Comparison of ENCODE assay signal across 34 cellular contexts in genomic region chr19:51889934-51890333, GRCh38.
"Had no signal": no experiment of that assay in that cellular context is flagged by ENCODE, and none has a peak within 500 bp of the region (broad histone marks: within the 10 kb centered on the region; RNA-seq: fewer than 3 reads in every experiment).

No MANE protein-coding gene starts in this region.

- H3K27me3 ChIP-seq: brain microvascular endothelial cell, colonic mucosa, esophagus squamous epithelium, gastroesophageal sphincter, heart right ventricle, hepatocyte had no signal

- H3K27ac ChIP-seq: brain microvascular endothelial cell, colonic mucosa, epithelial cell of prostate, esophagus squamous epithelium, gastroesophageal sphincter, heart right ventricle, hepatocyte, WERI-Rb-1 had no signal

- H3K27me3 Mint-ChIP-seq: activated B cell treated with CpG ODN at 0.5 μM for 24 hours; activated CD4-positive, alpha-beta memory T cell treated with anti-CD3 and anti-CD28 coated beads for 36 hours; activated CD4-positive, alpha-beta T cell treated with anti-CD3 and anti-CD28 coated beads for 36 hours; activated CD4-positive, alpha-beta T cell treated with anti-CD3 and anti-CD28 coated beads, Interleukin-2, amount 10 ng/mL, durations not matched to agents 24 days and 14 days; activated CD8-positive, alpha-beta memory T cell treated with anti-CD3 and anti-CD28 coated beads, Interleukin-2, amount 10 ng/mL, durations not matched to agents 7 days and 5 days; activated naive CD4-positive, alpha-beta T cell treated with anti-CD3 and anti-CD28 coated beads, Interleukin-2, amount 50 U/mL, for 24 hours; activated naive CD8-positive, alpha-beta T cell treated with anti-CD3 and anti-CD28 coated beads, Interleukin-2, amount 10 ng/mL, durations not matched to agents 7 days and 5 days; T-helper 17 cell had no signal

- ATAC-seq: activated CD4-positive, alpha-beta T cell treated with anti-CD3 and anti-CD28 coated beads for 36 hours; activated CD8-positive, alpha-beta memory T cell treated with anti-CD3 and anti-CD28 coated beads, Interleukin-2, amount 10 ng/mL, durations not matched to agents 7 days and 5 days; activated CD8-positive, alpha-beta T cell treated with anti-CD3 and anti-CD28 coated beads, Interleukin-2, amount 10 ng/mL, durations not matched to agents 7 days and 5 days; gastroesophageal sphincter; heart right ventricle; T-helper 17 cell had no signal

- H3K4me2 ChIP-seq: hepatocyte had no signal

- H3K4me3 ChIP-seq: colonic mucosa, gastroesophageal sphincter, heart right ventricle, hepatocyte had no signal

- H3K27ac Mint-ChIP-seq: activated B cell treated with CpG ODN at 0.5 μM for 24 hours; activated CD4-positive, alpha-beta memory T cell treated with anti-CD3 and anti-CD28 coated beads for 36 hours; activated CD4-positive, alpha-beta T cell treated with anti-CD3 and anti-CD28 coated beads for 36 hours; activated CD4-positive, alpha-beta T cell treated with anti-CD3 and anti-CD28 coated beads, Interleukin-2, amount 10 ng/mL, durations not matched to agents 24 days and 14 days; activated CD8-positive, alpha-beta memory T cell treated with anti-CD3 and anti-CD28 coated beads, Interleukin-2, amount 10 ng/mL, durations not matched to agents 7 days and 5 days; activated CD8-positive, alpha-beta T cell treated with anti-CD3 and anti-CD28 coated beads, Interleukin-2, amount 10 ng/mL, durations not matched to agents 7 days and 5 days; activated naive CD4-positive, alpha-beta T cell treated with anti-CD3 and anti-CD28 coated beads, Interleukin-2, amount 50 U/mL, for 24 hours; activated naive CD8-positive, alpha-beta T cell treated with anti-CD3 and anti-CD28 coated beads, Interleukin-2, amount 10 ng/mL, durations not matched to agents 7 days and 5 days; activated T-helper 1 cell treated with anti-CD3 and anti-CD28 coated beads, Interleukin-12 subunit alpha, Interleukin-12 subunit beta, Interleukin-2, Interleukin-4 antibody, amounts not matched to agents 30 ng/mL and 10 ng/mL and 1 ng/mL, durations not matched to agents 14 hours and 24 hours and 36 hours; activated T-helper 2 cell treated with anti-CD3 and anti-CD28 coated beads, Interferon-gamma antibody, Interleukin-2, Interleukin-4, amounts not matched to agents 10 μg/mL and 5 μg/mL and 100 μg/mL, durations not matched to agents 14 hours and 24 hours and 36 hours; T-helper 17 cell; T-helper 2 cell treated with Interferon-gamma antibody and Interleukin-4, amounts not matched to agents 5 μg/mL and 100 μg/mL, for 36 hours had no signal

- H3K4me3 Mint-ChIP-seq: activated B cell treated with CpG ODN at 0.5 μM for 24 hours; activated CD4-positive, alpha-beta memory T cell treated with anti-CD3 and anti-CD28 coated beads for 36 hours; activated CD4-positive, alpha-beta T cell treated with anti-CD3 and anti-CD28 coated beads for 36 hours; activated CD4-positive, alpha-beta T cell treated with anti-CD3 and anti-CD28 coated beads, Interleukin-2, amount 10 ng/mL, durations not matched to agents 24 days and 14 days; activated CD8-positive, alpha-beta memory T cell treated with anti-CD3 and anti-CD28 coated beads, Interleukin-2, amount 10 ng/mL, durations not matched to agents 7 days and 5 days; activated CD8-positive, alpha-beta T cell treated with anti-CD3 and anti-CD28 coated beads, Interleukin-2, amount 10 ng/mL, durations not matched to agents 7 days and 5 days; activated naive CD4-positive, alpha-beta T cell treated with anti-CD3 and anti-CD28 coated beads for 36 hours; activated naive CD4-positive, alpha-beta T cell treated with anti-CD3 and anti-CD28 coated beads, Interleukin-2, amount 50 U/mL, for 24 hours; activated naive CD8-positive, alpha-beta T cell treated with anti-CD3 and anti-CD28 coated beads, Interleukin-2, amount 10 ng/mL, durations not matched to agents 7 days and 5 days; activated T-helper 1 cell treated with anti-CD3 and anti-CD28 coated beads, Interleukin-12 subunit alpha, Interleukin-12 subunit beta, Interleukin-2, Interleukin-4 antibody, amounts not matched to agents 30 ng/mL and 10 ng/mL and 1 ng/mL, durations not matched to agents 14 hours and 24 hours and 36 hours; T-helper 17 cell; T-helper 2 cell treated with Interferon-gamma antibody and Interleukin-4, amounts not matched to agents 5 μg/mL and 100 μg/mL, for 36 hours had no signal

- DNase-seq: activated B cell treated with CpG ODN at 0.5 μM for 24 hours; activated CD4-positive, alpha-beta memory T cell treated with anti-CD3 and anti-CD28 coated beads for 36 hours; activated CD4-positive, alpha-beta T cell treated with anti-CD3 and anti-CD28 coated beads for 36 hours; activated CD4-positive, alpha-beta T cell treated with anti-CD3 and anti-CD28 coated beads, Interleukin-2, amount 10 ng/mL, durations not matched to agents 24 days and 14 days; activated CD4-positive, CD25-positive, alpha-beta regulatory T cell treated with anti-CD3 and anti-CD28 coated beads, Interleukin-2, amount 50 U/mL, for 72 hours; activated CD8-positive, alpha-beta memory T cell treated with anti-CD3 and anti-CD28 coated beads, Interleukin-2, amount 10 ng/mL, durations not matched to agents 7 days and 5 days; activated CD8-positive, alpha-beta memory T cell treated with anti-CD3 and anti-CD28 coated beads, Interleukin-2, amount 50 U/mL, for 4 hours; activated CD8-positive, alpha-beta T cell treated with anti-CD3 and anti-CD28 coated beads, Interleukin-2, amount 10 ng/mL, durations not matched to agents 7 days and 5 days; activated effector memory CD4-positive, alpha-beta T cell treated with anti-CD3 and anti-CD28 coated beads, Interleukin-2, amount 50 U/mL, for 16 hours; activated naive CD4-positive, alpha-beta T cell treated with anti-CD3 and anti-CD28 coated beads for 36 hours; activated naive CD8-positive, alpha-beta T cell treated with anti-CD3 and anti-CD28 coated beads, Interleukin-2, amount 10 ng/mL, durations not matched to agents 7 days and 5 days; activated T-cell treated with anti-CD3 and anti-CD28 coated beads, Interleukin-2, amount 50 U/mL, for 1 hour; activated T-cell treated with anti-CD3 and anti-CD28 coated beads, Interleukin-2, amount 50 U/mL, for 48 hours; amniotic stem cell; anterior cingulate cortex; brain microvascular endothelial cell; caudate nucleus; cerebellar nuclear complex; colonic mucosa; effector CD8-positive, alpha-beta T cell; esophagus squamous epithelium; foreskin melanocyte; heart right ventricle; T-helper 1 cell; T-helper 17 cell; T1000; WERI-Rb-1 had no signal

- H3K4me1 Mint-ChIP-seq: activated CD4-positive, alpha-beta T cell treated with anti-CD3 and anti-CD28 coated beads, Interleukin-2, amount 10 ng/mL, durations not matched to agents 24 days and 14 days; T-helper 17 cell had no signal

- H3K4me1 ChIP-seq: colonic mucosa had no signal
